Comparison of ENCODE assay signal across 22 cellular contexts in genomic region chr21:44403106-44404020, GRCh38. TPM values are rescaled to one million over a fixed set of nuclear protein-coding genes. Genes with fewer than 3 reads are reported as not detected.
DNase-seq lines count a peak whose midpoint lies in the region; ATAC-seq and TF ChIP-seq lines count a peak whose summit lies in the region.
"Had no signal": no experiment of that assay in that cellular context is flagged by ENCODE, and none has a peak within 500 bp of the region (broad histone marks: within the 10 kb centered on the region; RNA-seq: fewer than 3 reads in every experiment).

No MANE protein-coding gene starts in this region.

- H3K9me2 ChIP-seq in SK-N-SH: no peaks in the 10 kb centered on the region

- no peaks in the 10 kb centered on the region for H3K79me2 ChIP-seq in SK-N-SH (ENCODE audit: insufficient read depth)

- H3F3A ChIP-seq in SK-N-SH (replicated peaks; ENCODE audit: insufficient read depth): peaks cover 13% of the 10 kb centered on the region

- no peak for TF ChIP-seq CTCF in SK-N-SH (IDR thresholded peaks at IDR 0.05)
- TF ChIP-seq CTCF in GM13976 (IDR thresholded peaks at IDR 0.05; ENCODE audit: borderline replicate concordance, control extremely low read depth, extremely low read depth, insufficient read depth, missing control alignments): no peak
- no peak for TF ChIP-seq CTCF in endodermal cell (conservative IDR thresholded peaks at IDR 0.05)
- no peak for TF ChIP-seq CTCF in spleen (IDR thresholded peaks at IDR 0.05 in 8 of 11, conservative IDR thresholded peaks at IDR 0.05 in 3 of 11)

- no peak for TF ChIP-seq POLR2A in spleen (IDR thresholded peaks at IDR 0.05)

- peaks cover 5% of the 10 kb centered on the region for H3K36me3 Mint-ChIP-seq in endodermal cell (ENCODE audit: low read depth)
- H3K36me3 Mint-ChIP-seq: CD4-positive, CD25-positive, alpha-beta regulatory T cell had no signal

- no peak overlapping the region for H3K4me3 Mint-ChIP-seq in endodermal cell
- H3K4me3 Mint-ChIP-seq: CD4-positive, CD25-positive, alpha-beta regulatory T cell; GM23338 had no signal

- H3K9ac ChIP-seq in SK-N-SH (no peak overlapping the region), endodermal cell (ENCODE audit: extremely low read depth, low read length, poor library complexity, severe bottlenecking) (no peak overlapping the region)

- no peak for TF ChIP-seq RAD21 in SK-N-SH (IDR thresholded peaks at IDR 0.05; ENCODE audit: low read length)

- H3K36me3 ChIP-seq in SK-N-SH (replicated peaks in 1 of 2; ENCODE audit: control insufficient read depth in 1 of 2, insufficient read depth in 2 of 2, low read length in 1 of 2): no peaks in the 10 kb centered on the region
- H3K36me3 ChIP-seq in endodermal cell (ENCODE audit: control insufficient read depth, insufficient read depth, low read length): no peaks in the 10 kb centered on the region
- H3K36me3 ChIP-seq in spleen: peaks cover 0 to 85% (median 30%) of the 10 kb centered on the region in 6 donors

- H3K27me3 ChIP-seq in SK-N-SH (ENCODE audit: insufficient read depth) (0 out of 2 replicates have a peak, but pooled peaks cover 3% of the 10 kb centered on the region), endodermal cell (ENCODE audit: control insufficient read depth, insufficient read depth, low read length, poor library complexity, severe bottlenecking) (no peaks in the 10 kb centered on the region), spleen (replicated peaks in 1 of 7) (no peaks in the 10 kb centered on the region)

- intact Hi-C loops in spleen (cut with DNase I; ENCODE audit: low total_unique reads): no loop called here

- H3K9me3 Mint-ChIP-seq in endodermal cell: peaks cover 19% of the 10 kb centered on the region

- ATAC-seq in SK-N-SH treated with all-trans-retinoic acid at 6 μM for 48 hours (no peak), GM18511 (IDR thresholded peaks at IDR 0.05; ENCODE audit: unreplicated experiment) (no peak), GM18519 (IDR thresholded peaks at IDR 0.05; ENCODE audit: low FRiP score, unreplicated experiment) (no peak)
- ATAC-seq: GM23338 had no signal

- no peaks in the 10 kb centered on the region for H3K4me1 Mint-ChIP-seq in endodermal cell
- H3K4me1 Mint-ChIP-seq: GM23338 had no signal

- H3K27ac ChIP-seq in SK-N-SH (ENCODE audit: low read depth in 2 of 2, low read length in 1 of 2): no peak overlapping the region
- H3K27ac ChIP-seq in endodermal cell (ENCODE audit: low read depth, low read length): no peak overlapping the region
- no peak overlapping the region for H3K27ac ChIP-seq in spleen
- H3K27ac ChIP-seq: 22Rv1 had no signal

- no peaks in the 10 kb centered on the region for H3K4me1 ChIP-seq in SK-N-SH (ENCODE audit: control insufficient read depth in 1 of 2, insufficient read depth in 2 of 2, low read depth in 1 of 2, low read length in 1 of 2)
- no peaks in the 10 kb centered on the region for H3K4me1 ChIP-seq in endodermal cell (ENCODE audit: control insufficient read depth, insufficient read depth, low read length)
- H3K4me1 ChIP-seq in spleen: no peaks in the 10 kb centered on the region

- CTCF ChIA-PET in SK-N-SH (lab: Yijun Ruan, JAX): no interaction called here

- in situ Hi-C loops in GM13976 (cut with MboI; ENCODE audit: low sequenced_read_pairs, unreplicated experiment): no loop called here

- 62% methylated on average over 3 of the region's 3 CpGs for WGBS in SK-N-SH (ENCODE audit: low lambda C conversion rate)
- WGBS in endodermal cell (ENCODE audit: insufficient coverage in 1 of 2, insufficient read length in 1 of 2), 2 experiments: 82 to 89% methylated on average over 3 of the region's 3 CpGs
- WGBS in spleen, 5 donors: 87 to 98% (median 90%) methylated on average over 3 of the region's 3 CpGs

- no peak overlapping the region for H2AFZ ChIP-seq in SK-N-SH (ENCODE audit: low read depth)
- H2AFZ ChIP-seq: GM23338 had no signal

- TF ChIP-seq EP300 in SK-N-SH (IDR thresholded peaks at IDR 0.05; ENCODE audit: borderline replicate concordance in 1 of 2, low read depth in 1 of 2, low read length in 1 of 2): no peak

- no peak overlapping the region for H3K4me2 ChIP-seq in SK-N-SH
- H3K4me2 ChIP-seq: GM23338 had no signal

- H4K20me1 ChIP-seq in SK-N-SH (ENCODE audit: insufficient read depth): no peaks in the 10 kb centered on the region

- H3K4me3 ChIP-seq in SK-N-SH (ENCODE audit: low read depth in 2 of 2, low read length in 1 of 2): no peak overlapping the region
- H3K4me3 ChIP-seq in endodermal cell (ENCODE audit: low read length): peak overlapping the region; percentile 25
- H3K4me3 ChIP-seq in spleen: no peak overlapping the region
- H3K4me3 ChIP-seq: GM23338 had no signal

- H3K9me3 ChIP-seq in SK-N-SH (no peaks in the 10 kb centered on the region), endodermal cell (ENCODE audit: control insufficient read depth, low read length) (peaks cover 20% of the 10 kb centered on the region), spleen (no peaks in the 10 kb centered on the region)

- no peak overlapping the region for H3K27ac Mint-ChIP-seq in endodermal cell
- H3K27ac Mint-ChIP-seq: GM23338 had no signal

- peak; percentile 12 for DNase-seq in SK-N-SH
- peak; percentile 18 for DNase-seq in GM13976 (ENCODE audit: low spot score)
- no peak for DNase-seq in endodermal cell
- peak; percentile 38 for DNase-seq in spleen
- no peak for DNase-seq in NCI-H748 (lab: John Stamatoyannopoulos, UW; ENCODE audit: unreplicated experiment)
- DNase-seq: CD4-positive, CD25-positive, alpha-beta regulatory T cell; COR-L47; DMS 273 treated with DMSO at 0.1 percent for 48 hours; DND-41; KG1; MV-4-11; NCI-H187; NCI-H2227 treated with DMSO at 0.1 percent for 48 hours; NCI-H524; RPMI8226; SIG-M5 had no signal

- H3K27me3 Mint-ChIP-seq in endodermal cell (ENCODE audit: insufficient read depth): no peaks in the 10 kb centered on the region
- H3K27me3 Mint-ChIP-seq: CD4-positive, CD25-positive, alpha-beta regulatory T cell had no signal

- POLR2A ChIA-PET in SK-N-SH (lab: Yijun Ruan, JAX): no interaction called here

TF ChIP-seq in SK-N-SH, 30 proteins besides CTCF, POLR2A, EP300 and RAD21 (continues in another document):
- TF ChIP-seq FOXM1 (IDR thresholded peaks at IDR 0.05; ENCODE audit: low read depth): no peak
- no peak for TF ChIP-seq POLR2AphosphoS5 (IDR thresholded peaks at IDR 0.05; ENCODE audit: low read depth, low read length)
- TF ChIP-seq MEF2A (IDR thresholded peaks at IDR 0.05; ENCODE audit: borderline replicate concordance, low read depth): no peak
- no peak for TF ChIP-seq TCF12 (IDR thresholded peaks at IDR 0.05)
- no peak for TF ChIP-seq NFIC (IDR thresholded peaks at IDR 0.05; ENCODE audit: borderline replicate concordance)
- TF ChIP-seq RFX5 (IDR thresholded peaks at IDR 0.05; ENCODE audit: low read length): no peak
- TF ChIP-seq TEAD4 (IDR thresholded peaks at IDR 0.05; ENCODE audit: borderline replicate concordance, insufficient read depth): no peak
- TF ChIP-seq JUND (IDR thresholded peaks at IDR 0.05): no peak

TF ChIP-seq in SK-N-SH treated with all-trans-retinoic acid at 6 μM for 48 hours, 23 proteins besides CTCF, POLR2A, EP300 and RAD21 (continues in another document):
- TF ChIP-seq CSDC2 (CRISPR knock-in tag; IDR thresholded peaks at IDR 0.05) (no peak), ZC3H10 (CRISPR knock-in tag; IDR thresholded peaks at IDR 0.05) (no peak), SNAI2 (CRISPR knock-in tag; IDR thresholded peaks at IDR 0.05) (no peak), POU6F1 (CRISPR knock-in tag; IDR thresholded peaks at IDR 0.05; ENCODE audit: borderline replicate concordance, low read depth) (no peak), CSRNP3 (CRISPR knock-in tag; IDR thresholded peaks at IDR 0.05) (no peak), ZFP30 (CRISPR knock-in tag; IDR thresholded peaks at IDR 0.05) (no peak)

RNA-seq across cellular contexts. Expression of gene TRPM2, which starts 49.9 kb away (rescaled TPM):
- polyA plus RNA-seq in SK-N-SH (2012; rRNA removed) (not detected in 2 replicates), spleen (10 to 100 TPM; 20.5 to 44.1 (median 28.4) TPM)
- not detected in 2 replicates for polyA plus RNA-seq in SK-N-SH (2012; cell fraction: cytosol; rRNA removed)
- polyA plus RNA-seq in SK-N-SH (2012; cell fraction: nucleus; rRNA removed): 0.02 TPM in 1 of 2 replicates, not detected in the other
- total RNA-seq in endodermal cell (10 to 100 TPM in 1 of 2 donors, 1 to 10 TPM in 1; 1.6 to 12.5 TPM), spleen (10 to 100 TPM; 10.4 to 35.3 (median 22.0) TPM)
- polyA plus RNA-seq in endodermal cell (2013, experiment 1 of 2): 0.36 TPM
- 0.33 TPM for polyA plus RNA-seq in endodermal cell (2013, experiment 2 of 2)
- total RNA-seq: G401 had no signal

RNA-seq across cellular contexts. Expression of gene LRRC3, which starts 51.9 kb away (rescaled TPM):
- polyA plus RNA-seq in SK-N-SH (2012; rRNA removed) (1.9 and 2.3 TPM in 2 replicates), spleen (under 1 TPM; 0.24 to 0.86 (median 0.26) TPM)
- 0.91 and 1.5 TPM in 2 replicates for polyA plus RNA-seq in SK-N-SH (2012; cell fraction: cytosol; rRNA removed)
- 1.5 and 1.9 TPM in 2 replicates for polyA plus RNA-seq in SK-N-SH (2012; cell fraction: nucleus; rRNA removed)
- total RNA-seq in endodermal cell (10 to 100 TPM; 14.1 to 16.5 TPM), spleen (1 to 10 TPM; 1.3 to 4.9 (median 3.4) TPM)
- polyA plus RNA-seq in endodermal cell (2013, experiment 1 of 2): 13.7 TPM
- 14.0 TPM for polyA plus RNA-seq in endodermal cell (2013, experiment 2 of 2)

Comparison
In these comparisons a context has a peak if more than half of its experiments do, and no peak if none do; other contexts are left out.
1. DNase-seq: peak in SK-N-SH (single experiment), GM13976 (single experiment) and spleen (single experiment); none in endodermal cell (single experiment) and NCI-H748 (single experiment).